ENCODE assay signal across 8 cellular contexts in the genomic region with DNA sequence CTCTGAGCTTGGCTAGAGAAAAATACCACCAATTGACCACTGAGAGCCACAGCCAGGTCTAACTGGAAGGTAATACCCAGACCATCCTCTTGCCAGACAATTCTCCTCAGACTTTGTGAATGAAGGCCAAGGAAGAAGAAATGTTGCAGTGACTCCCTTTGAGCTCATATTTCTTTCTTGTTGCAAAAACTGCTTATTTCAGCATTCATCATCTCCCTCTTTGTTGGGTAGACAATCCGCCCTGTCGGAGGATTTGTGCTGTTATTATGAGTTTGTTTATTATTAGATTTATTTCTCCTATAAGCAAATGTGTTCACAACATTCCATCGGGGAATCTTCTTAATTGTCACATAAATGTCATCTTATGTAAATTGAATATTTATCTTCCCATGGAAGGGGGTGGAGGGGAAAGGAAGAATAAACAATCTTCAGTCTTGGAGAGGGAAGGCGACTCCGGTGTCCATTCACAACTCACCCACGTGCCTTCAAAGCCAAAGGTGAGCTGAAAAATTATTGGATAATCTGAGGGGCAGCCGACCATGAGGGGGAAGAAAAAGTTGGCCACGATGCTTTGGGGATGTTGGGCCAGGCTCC. TPM values are rescaled to one million over a fixed set of nuclear protein-coding genes. Genes with fewer than 3 reads are reported as not detected.
A peak's percentile ranks its signal among the peaks of the same experiment; 100 is the strongest.
DNase-seq lines count a peak whose midpoint lies in the region; TF ChIP-seq lines count a peak whose summit lies in the region.

No MANE protein-coding gene starts in this region.

- H3K27ac ChIP-seq in adrenal gland (peak overlapping the region; percentile 97 to 99 (median 99)), thyroid gland (peak overlapping the region; percentile 97 to 100 (median 98))

- H3K36me3 ChIP-seq in adrenal gland (replicated peaks in 1 of 2) (no peaks in the 10 kb centered on the region), thyroid gland (no peaks in the 10 kb centered on the region)

- H3K4me3 ChIP-seq in adrenal gland (peak overlapping the region in 3 of 4 donors; percentile 72 to 91 (median 76)), thyroid gland (replicated peaks in 1 of 3) (peak overlapping the region in 1 of 3 donors; percentile 87)

- no peak for TF ChIP-seq CTCF in adrenal gland (IDR thresholded peaks at IDR 0.05)
- no peak for TF ChIP-seq CTCF in thyroid gland (IDR thresholded peaks at IDR 0.05)

- H3K4me1 ChIP-seq in adrenal gland (replicated peaks in 1 of 2) (peaks cover 14 to 20% of the 10 kb centered on the region in 2 donors), thyroid gland (peaks cover 11 to 17% of the 10 kb centered on the region in 2 donors)

- no peak for TF ChIP-seq POLR2A in adrenal gland (IDR thresholded peaks at IDR 0.05)
- no peak for TF ChIP-seq POLR2A in thyroid gland (IDR thresholded peaks at IDR 0.05)

- no peaks in the 10 kb centered on the region for H3K9me3 Mint-ChIP-seq in activated T-cell treated with anti-CD3 and anti-CD28 coated beads, Interleukin-2, amount 50 U/mL, for 24 hours

- WGBS in adrenal gland, 4 donors = 24 to 31% (median 29%) methylated on average over 7 to 8 of the region's 8 CpGs
- 33 to 39% methylated on average over 8 of the region's 8 CpGs for WGBS in thyroid gland, 2 donors

- DNase-seq in activated T-cell treated with anti-CD3 and anti-CD28 coated beads, Interleukin-2, amount 50 U/mL, for 24 hours = no peak
- no peak for DNase-seq in activated T-cell treated with anti-CD3 and anti-CD28 coated beads, Interleukin-2, amount 50 U/mL, for 1 hour
- DNase-seq in adrenal gland (no peak), left kidney (ENCODE audit: low read depth, low spot score) (peak; percentile 34), thyroid gland (no peak), foreskin melanocyte (no peak), AML-193 (lab: John Stamatoyannopoulos, UW) (no peak)
- DNase-seq in central memory CD4-positive, alpha-beta T cell = no peak

- no peaks in the 10 kb centered on the region for H3K27me3 Mint-ChIP-seq in activated T-cell treated with anti-CD3 and anti-CD28 coated beads, Interleukin-2, amount 50 U/mL, for 24 hours

- no peaks in the 10 kb centered on the region for H3K9me3 ChIP-seq in adrenal gland (replicated peaks in 1 of 3)
- H3K9me3 ChIP-seq in thyroid gland = no peaks in the 10 kb centered on the region

- peak overlapping the region; percentile 97 for H3K27ac Mint-ChIP-seq in activated T-cell treated with anti-CD3 and anti-CD28 coated beads, Interleukin-2, amount 50 U/mL, for 24 hours

- intact Hi-C loops in adrenal gland (cut with DNase I) = loop anchor here (5.0 to 10.0 kb wide), 3 partner anchors 56 to 109 kb away; a partner anchor contains a TSS
- intact Hi-C loops in thyroid gland (cut with DNase I) = loop anchor here (2.0 to 10.0 kb wide), 3 partner anchors 59 to 155 kb away; a partner anchor contains a TSS

- H3K36me3 Mint-ChIP-seq in activated T-cell treated with anti-CD3 and anti-CD28 coated beads, Interleukin-2, amount 50 U/mL, for 24 hours (ENCODE audit: low read depth) = peaks cover 12% of the 10 kb centered on the region

- peak overlapping the region; percentile 96 for H3K4me3 Mint-ChIP-seq in activated T-cell treated with anti-CD3 and anti-CD28 coated beads, Interleukin-2, amount 50 U/mL, for 24 hours

- H3K27me3 ChIP-seq in adrenal gland (no peaks in the 10 kb centered on the region), thyroid gland (no peaks in the 10 kb centered on the region)

- H3K4me1 Mint-ChIP-seq in activated T-cell treated with anti-CD3 and anti-CD28 coated beads, Interleukin-2, amount 50 U/mL, for 24 hours (ENCODE audit: low read depth) = peaks cover 28% of the 10 kb centered on the region

RNA-seq across cellular contexts. Expression of a gene that starts 1.8 kb away (rescaled TPM):
- total RNA-seq in adrenal gland = 100 to 1,000 TPM in 1 of 8 donors, 10 to 100 TPM in 7; 60.5 to 180 (median 83.2) TPM
- polyA plus RNA-seq in adrenal gland = 10 to 100 TPM; 10.2 to 25.8 (median 25.7) TPM
- total RNA-seq in thyroid gland = 100 to 1,000 TPM in 1 of 4 donors, 10 to 100 TPM in 3; 51.7 to 116 (median 76.6) TPM
